Comparison of ENCODE assay signal across 13 cellular contexts in genomic region chr21:17427831-17428483, GRCh38.
DNase-seq lines count a peak whose midpoint lies in the region; ATAC-seq and TF ChIP-seq lines count a peak whose summit lies in the region.
"Had no signal": no experiment of that assay in that cellular context is flagged by ENCODE, and none has a peak within 500 bp of the region (broad histone marks: within the 10 kb centered on the region; RNA-seq: fewer than 3 reads in every experiment).

No MANE protein-coding gene starts in this region.

- H2AFZ ChIP-seq in Karpas-422 (ENCODE audit: low read length): no peak overlapping the region

- peak overlapping the region; percentile 86 for H3K27ac ChIP-seq in Karpas-422 (ENCODE audit: low read length)
- H3K27ac ChIP-seq: RWPE1, vagina had no signal

- H3K4me2 ChIP-seq in Karpas-422 (ENCODE audit: low read depth, low read length, poor library complexity, severe bottlenecking): peak overlapping the region; percentile 25

- H3K9me2 ChIP-seq in Karpas-422 (replicated peaks; ENCODE audit: insufficient read depth, low read length): no peaks in the 10 kb centered on the region

- no peak overlapping the region for H3K4me3 ChIP-seq in Karpas-422 (ENCODE audit: low read length)
- H3K4me3 ChIP-seq: vagina had no signal

- H3K9me3 ChIP-seq in Karpas-422 (ENCODE audit: low read length): no peaks in the 10 kb centered on the region
- H3K9me3 ChIP-seq: vagina had no signal

- H3K27me3 Mint-ChIP-seq in chondrocyte (ENCODE audit: low read depth): peaks cover 3% of the 10 kb centered on the region
- peaks cover 8% of the 10 kb centered on the region for H3K27me3 Mint-ChIP-seq in stimulated activated naive CD8-positive, alpha-beta T cell treated with anti-CD3 and anti-CD28 coated beads, Interleukin-15, amount 100 ng/mL, for 72 hours

- H4K20me1 ChIP-seq in Karpas-422 (ENCODE audit: insufficient read depth, low read depth, low read length): no peaks in the 10 kb centered on the region

- H3K9ac ChIP-seq in Karpas-422 (ENCODE audit: low read length): no peak overlapping the region

- no peak for TF ChIP-seq CTCF in GM10266 (IDR thresholded peaks at IDR 0.05; ENCODE audit: control insufficient read depth, insufficient read depth, low read depth, missing control alignments)
- no peak for TF ChIP-seq CTCF in chondrocyte (IDR thresholded peaks at IDR 0.05)

- H3K36me3 Mint-ChIP-seq in chondrocyte (ENCODE audit: low read depth): no peaks in the 10 kb centered on the region

- H3K9me3 Mint-ChIP-seq in chondrocyte (ENCODE audit: low read depth): peaks cover 4% of the 10 kb centered on the region
- H3K9me3 Mint-ChIP-seq in stimulated activated naive CD8-positive, alpha-beta T cell treated with anti-CD3 and anti-CD28 coated beads, Interleukin-15, amount 100 ng/mL, for 72 hours: no peaks in the 10 kb centered on the region
- H3K9me3 Mint-ChIP-seq: activated naive CD4-positive, alpha-beta T cell treated with anti-CD3 and anti-CD28 coated beads for 36 hours had no signal

- 0 out of 2 replicates have a peak, but pooled peaks cover 3% of the 10 kb centered on the region for H3K27me3 ChIP-seq in Karpas-422 (ENCODE audit: low read length)
- H3K27me3 ChIP-seq: vagina had no signal

- no peaks in the 10 kb centered on the region for H3K79me2 ChIP-seq in Karpas-422 (ENCODE audit: low read length)

- ATAC-seq in GM19463 (IDR thresholded peaks at IDR 0.05; ENCODE audit: unreplicated experiment): peak; percentile 92
- peak; percentile 62 for ATAC-seq in HG02970 (IDR thresholded peaks at IDR 0.05; ENCODE audit: low FRiP score, unreplicated experiment)
- no peak for ATAC-seq in stimulated activated naive CD8-positive, alpha-beta T cell treated with anti-CD3 and anti-CD28 coated beads, Interleukin-15, amount 100 ng/mL, for 72 hours

- peak; percentile 9 for DNase-seq in GM10266 (ENCODE audit: extremely low spot score)
- DNase-seq in Karpas-422: peak; percentile 82
- no peak for DNase-seq in chondrocyte (ENCODE audit: low spot score)
- no peak for DNase-seq in A172 (ENCODE audit: low spot score)
- no peak for DNase-seq in activated CD8-positive, alpha-beta memory T cell treated with anti-CD3 and anti-CD28 coated beads, Interleukin-2, amount 50 U/mL, for 4 hours
- DNase-seq in stimulated activated naive CD8-positive, alpha-beta T cell treated with anti-CD3 and anti-CD28 coated beads, Interleukin-15, amount 100 ng/mL, for 72 hours: no peak
- DNase-seq: activated naive CD4-positive, alpha-beta T cell treated with anti-CD3 and anti-CD28 coated beads for 36 hours; AML-193; dermis blood vessel endothelial cell had no signal

- no peaks in the 10 kb centered on the region for H3K4me1 Mint-ChIP-seq in chondrocyte (ENCODE audit: low read depth)
- H3K4me1 Mint-ChIP-seq in stimulated activated naive CD8-positive, alpha-beta T cell treated with anti-CD3 and anti-CD28 coated beads, Interleukin-15, amount 100 ng/mL, for 72 hours: no peaks in the 10 kb centered on the region

- no peaks in the 10 kb centered on the region for H3K36me3 ChIP-seq in Karpas-422 (ENCODE audit: insufficient read depth, low read length)
- H3K36me3 ChIP-seq: vagina had no signal

- peaks cover 33% of the 10 kb centered on the region for H3K4me1 ChIP-seq in Karpas-422 (ENCODE audit: low read length)
- H3K4me1 ChIP-seq: vagina had no signal

- no peak overlapping the region for H3K27ac Mint-ChIP-seq in chondrocyte (ENCODE audit: unreplicated experiment)
- H3K27ac Mint-ChIP-seq in stimulated activated naive CD8-positive, alpha-beta T cell treated with anti-CD3 and anti-CD28 coated beads, Interleukin-15, amount 100 ng/mL, for 72 hours: no peak overlapping the region
- H3K27ac Mint-ChIP-seq: activated naive CD4-positive, alpha-beta T cell treated with anti-CD3 and anti-CD28 coated beads for 36 hours had no signal

- H3K4me3 Mint-ChIP-seq in chondrocyte (ENCODE audit: unreplicated experiment): no peak overlapping the region
- H3K4me3 Mint-ChIP-seq in stimulated activated naive CD8-positive, alpha-beta T cell treated with anti-CD3 and anti-CD28 coated beads, Interleukin-15, amount 100 ng/mL, for 72 hours: no peak overlapping the region
- H3K4me3 Mint-ChIP-seq: activated naive CD4-positive, alpha-beta T cell treated with anti-CD3 and anti-CD28 coated beads for 36 hours had no signal

Comparison
In these comparisons a context has a peak if more than half of its experiments do, and no peak if none do; other contexts are left out.
1. DNase-seq: peak in GM10266 (single experiment) and Karpas-422 (single experiment); none in chondrocyte (single experiment), A172 (single experiment), activated CD8-positive, alpha-beta memory T cell treated with anti-CD3 and anti-CD28 coated beads, Interleukin-2, amount 50 U/mL, for 4 hours (single experiment) and stimulated activated naive CD8-positive, alpha-beta T cell treated with anti-CD3 and anti-CD28 coated beads, Interleukin-15, amount 100 ng/mL, for 72 hours (0 of 2).